15 cellular contexts compared by ENCODE assay signal in genomic region chr16:77290451-77291110, GRCh38.
DNase-seq lines count a peak whose midpoint lies in the region; ATAC-seq, FAIRE-seq and TF ChIP-seq lines count a peak whose summit lies in the region.
"Had no signal": no experiment of that assay in that cellular context is flagged by ENCODE, and none has a peak within 500 bp of the region (broad histone marks: within the 10 kb centered on the region; RNA-seq: fewer than 3 reads in every experiment).

No MANE protein-coding gene starts in this region.

- H3K27me3 ChIP-seq in bronchial epithelial cell (ENCODE audit: control insufficient read depth, insufficient read depth, low read length) (no peaks in the 10 kb centered on the region), lower lobe of right lung (ENCODE audit: low read depth) (no peaks in the 10 kb centered on the region)
- H3K27me3 ChIP-seq: BLaER1, Peyer's patch had no signal

- H3K27ac Mint-ChIP-seq in nephron progenitor cell, result no peak overlapping the region
- no peak overlapping the region for H3K27ac Mint-ChIP-seq in chondrocyte (ENCODE audit: unreplicated experiment)
- H3K27ac Mint-ChIP-seq: naive thymus-derived CD8-positive, alpha-beta T cell; T-helper 1 cell treated with Interleukin-12 subunit alpha and Interleukin-12 subunit beta and Interleukin-4 antibody, amounts not matched to agents 30 μg/mL and 1 μg/mL, for 36 hours had no signal

- no peak overlapping the region for H3K27ac ChIP-seq in lower lobe of right lung
- H3K27ac ChIP-seq: BLaER1, Peyer's patch, stomach had no signal

- intact Hi-C loops in lower lobe of right lung (cut with DNase I), result no loop called here

- H3K9me3 Mint-ChIP-seq in nephron progenitor cell, result no peaks in the 10 kb centered on the region
- H3K9me3 Mint-ChIP-seq in chondrocyte (ENCODE audit: low read depth), result no peaks in the 10 kb centered on the region
- H3K9me3 Mint-ChIP-seq: naive thymus-derived CD8-positive, alpha-beta T cell; T-helper 1 cell treated with Interleukin-12 subunit alpha and Interleukin-12 subunit beta and Interleukin-4 antibody, amounts not matched to agents 30 μg/mL and 1 μg/mL, for 36 hours had no signal

- peak; percentile 81 for DNase-seq in DMS53 (lab: John Stamatoyannopoulos, UW)
- DNase-seq in NCI-H146 (lab: John Stamatoyannopoulos, UW), result peak; percentile 38
- peak; percentile 79 for DNase-seq in bronchial epithelial cell (ENCODE audit: low read depth)
- DNase-seq in lower lobe of right lung, result no peak
- no peak for DNase-seq in NOMO-1 treated with dmso at 0.1 percent for 144 hours (lab: John Stamatoyannopoulos, UW; ENCODE audit: unreplicated experiment)
- DNase-seq in nephron progenitor cell, result no peak
- DNase-seq in chondrocyte (ENCODE audit: low spot score), result no peak
- DNase-seq: naive thymus-derived CD8-positive, alpha-beta T cell; NCI-H1694 treated with DMSO at 0.1 percent for 48 hours; Peyer's patch; right cardiac atrium; stomach had no signal

- H3K9me3 ChIP-seq in lower lobe of right lung, result no peaks in the 10 kb centered on the region
- H3K9me3 ChIP-seq: BLaER1, Peyer's patch, stomach had no signal

- no peak for FAIRE-seq in bronchial epithelial cell (lab: Jason Lieb, UNC)

- H3K4me3 Mint-ChIP-seq in nephron progenitor cell, result no peak overlapping the region
- H3K4me3 Mint-ChIP-seq in chondrocyte (ENCODE audit: unreplicated experiment), result no peak overlapping the region
- H3K4me3 Mint-ChIP-seq: naive thymus-derived CD8-positive, alpha-beta T cell; T-helper 1 cell treated with Interleukin-12 subunit alpha and Interleukin-12 subunit beta and Interleukin-4 antibody, amounts not matched to agents 30 μg/mL and 1 μg/mL, for 36 hours had no signal

- H3K36me3 ChIP-seq in bronchial epithelial cell (ENCODE audit: control insufficient read depth, insufficient read depth, low read length) (no peaks in the 10 kb centered on the region), lower lobe of right lung (no peaks in the 10 kb centered on the region)
- H3K36me3 ChIP-seq: BLaER1, Peyer's patch, stomach had no signal

- TF ChIP-seq CTCF in bronchial epithelial cell (IDR thresholded peaks at IDR 0.05; ENCODE audit: insufficient read depth, low read length, severe bottlenecking) (no peak), lower lobe of right lung (IDR thresholded peaks at IDR 0.05) (no peak), nephron progenitor cell (IDR thresholded peaks at IDR 0.05) (no peak), chondrocyte (IDR thresholded peaks at IDR 0.05) (no peak)

- H3K4me3 ChIP-seq in bronchial epithelial cell (ENCODE audit: low read depth, low read length) (no peak overlapping the region), lower lobe of right lung (no peak overlapping the region)
- H3K4me3 ChIP-seq: BLaER1, Peyer's patch, stomach had no signal

- peaks cover 3% of the 10 kb centered on the region for H3K27me3 Mint-ChIP-seq in nephron progenitor cell (ENCODE audit: low read depth, poor library complexity)
- peaks cover 6% of the 10 kb centered on the region for H3K27me3 Mint-ChIP-seq in chondrocyte (ENCODE audit: low read depth)

- H3K4me1 Mint-ChIP-seq in nephron progenitor cell, result peaks cover 27% of the 10 kb centered on the region
- peaks cover 11% of the 10 kb centered on the region for H3K4me1 Mint-ChIP-seq in chondrocyte (ENCODE audit: low read depth)

- H3K36me3 Mint-ChIP-seq in nephron progenitor cell (ENCODE audit: low read depth) (no peaks in the 10 kb centered on the region), chondrocyte (ENCODE audit: low read depth) (no peaks in the 10 kb centered on the region)
- H3K36me3 Mint-ChIP-seq: naive thymus-derived CD8-positive, alpha-beta T cell had no signal

- no peaks in the 10 kb centered on the region for H3K4me1 ChIP-seq in lower lobe of right lung
- H3K4me1 ChIP-seq: BLaER1, Peyer's patch, stomach had no signal

- ATAC-seq in lower lobe of right lung (peak; percentile 59 to 65), HG02885 (IDR thresholded peaks at IDR 0.05; ENCODE audit: poor library complexity, unreplicated experiment) (no peak)
- ATAC-seq: naive thymus-derived CD8-positive, alpha-beta T cell; right cardiac atrium had no signal

Comparison
In these comparisons a context has a peak if more than half of its experiments do, and no peak if none do; other contexts are left out.
1. DNase-seq: peak in DMS53 (single experiment), NCI-H146 (single experiment) and bronchial epithelial cell (single experiment); none in lower lobe of right lung (single experiment), NOMO-1 treated with dmso at 0.1 percent for 144 hours (single experiment), nephron progenitor cell (single experiment) and chondrocyte (single experiment).